In the genomic region with DNA sequence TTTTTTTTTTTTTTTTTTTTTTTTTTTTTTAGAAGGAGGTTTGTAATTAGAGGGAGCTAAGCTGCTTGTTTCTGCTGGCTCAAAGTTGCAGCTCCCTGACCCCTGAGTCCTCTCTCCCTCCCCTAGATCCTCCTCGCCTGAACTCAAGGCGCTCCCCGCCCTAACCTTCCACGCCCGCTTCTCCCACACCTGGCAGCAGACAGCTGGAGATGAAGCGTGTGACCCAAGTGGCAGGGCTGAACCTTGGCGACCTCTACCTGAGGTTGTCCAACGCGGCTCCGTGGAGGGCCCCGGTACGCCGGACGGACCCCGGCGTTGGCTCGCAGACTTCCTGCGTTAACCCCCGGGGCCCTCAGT, we compare ENCODE assay signal across 11 cellular contexts. TPM values are rescaled to one million over a fixed set of nuclear protein-coding genes. Genes with fewer than 3 reads are reported as not detected.
DNase-seq lines count a peak whose midpoint lies in the region; ATAC-seq and TF ChIP-seq lines count a peak whose summit lies in the region.
"Had no signal": no experiment of that assay in that cellular context is flagged by ENCODE, and none has a peak within 500 bp of the region (broad histone marks: within the 10 kb centered on the region; RNA-seq: fewer than 3 reads in every experiment).

No MANE protein-coding gene starts in this region.

- no peaks in the 10 kb centered on the region for H3K36me3 Mint-ChIP-seq in mesothelial cell of epicardium

- H3K4me3 ChIP-seq in esophagus (ENCODE audit: low read depth in 1 of 2, low read length in 2 of 2) (peak overlapping the region; percentile 27 to 47), upper lobe of left lung (peak overlapping the region; percentile 20 to 45 (median 36))

- peak overlapping the region; percentile 8 to 28 for H3K27ac ChIP-seq in esophagus (ENCODE audit: low read depth in 2 of 2, low read length in 1 of 2)
- H3K27ac ChIP-seq in upper lobe of left lung, result peak overlapping the region in 1 of 4 donors; percentile 42
- H3K27ac ChIP-seq: 22Rv1 had no signal

- peak; percentile 50 for DNase-seq in DMS 273 (lab: John Stamatoyannopoulos, UW; ENCODE audit: unreplicated experiment)
- DNase-seq in DMS 273 treated with DMSO at 0.1 percent for 48 hours (lab: John Stamatoyannopoulos, UW), result no peak
- DNase-seq in mesothelial cell of epicardium (ENCODE audit: low spot score in 2 of 2, unreplicated experiment in 2 of 2), result no peak
- DNase-seq in upper lobe of left lung, result no peak
- no peak for DNase-seq in activated gamma-delta T cell treated with Interleukin-2 at 50 U/mL for 16 hours
- DNase-seq in HuH-7.5 (ENCODE audit: low spot score), result no peak

- H3K4me1 Mint-ChIP-seq in mesothelial cell of epicardium, result peaks cover 30% of the 10 kb centered on the region

- H3K4me3 Mint-ChIP-seq in mesothelial cell of epicardium, result peak overlapping the region; percentile 87

- H3K27me3 ChIP-seq in esophagus (ENCODE audit: control insufficient read depth in 1 of 2, insufficient read depth in 2 of 2, low read length in 2 of 2) (peaks cover 0 to 9% of the 10 kb centered on the region in 2 donors), upper lobe of left lung (peaks cover 0 to 13% (median 6%) of the 10 kb centered on the region in 4 donors)

- no peaks in the 10 kb centered on the region for H3K9me3 Mint-ChIP-seq in mesothelial cell of epicardium

- 2 to 3% methylated on average over 19 of the region's 19 CpGs for WGBS in esophagus, 2 donors
- WGBS in upper lobe of left lung, 2 donors, result 14 to 20% methylated on average over 4 to 6 of the region's 19 CpGs

- H3K4me1 ChIP-seq in esophagus (ENCODE audit: control insufficient read depth in 2 of 2, insufficient read depth in 2 of 2, low read length in 1 of 2), result peaks cover 0 to 9% of the 10 kb centered on the region in 2 donors
- peaks cover 13 to 20% (median 14%) of the 10 kb centered on the region in 4 donors for H3K4me1 ChIP-seq in upper lobe of left lung

- ATAC-seq in upper lobe of left lung (ENCODE audit: low FRiP score in 2 of 2) (peak; percentile 3 to 11), HG03432 (IDR thresholded peaks at IDR 0.05; ENCODE audit: unreplicated experiment) (no peak)
- ATAC-seq: HCT116 had no signal

- TF ChIP-seq EP300 in upper lobe of left lung (IDR thresholded peaks at IDR 0.05), result no peak

- TF ChIP-seq POLR2A in upper lobe of left lung (IDR thresholded peaks at IDR 0.05), result no peak

- H3K9me3 ChIP-seq in esophagus (ENCODE audit: control insufficient read depth in 2 of 2, insufficient read depth in 1 of 2, low read depth in 1 of 2, low read length in 1 of 2) (no peaks in the 10 kb centered on the region), upper lobe of left lung (no peaks in the 10 kb centered on the region)

- H3K36me3 ChIP-seq in esophagus (ENCODE audit: control insufficient read depth in 2 of 2, insufficient read depth in 2 of 2, low read length in 1 of 2) (no peaks in the 10 kb centered on the region), upper lobe of left lung (no peaks in the 10 kb centered on the region)

- peak overlapping the region; percentile 77 for H3K27ac Mint-ChIP-seq in mesothelial cell of epicardium

- H3K27me3 Mint-ChIP-seq in mesothelial cell of epicardium (ENCODE audit: low read depth), result peaks cover 32% of the 10 kb centered on the region

- TF ChIP-seq CTCF in mesothelial cell of epicardium (IDR thresholded peaks at IDR 0.05; ENCODE audit: unreplicated experiment) (no peak), upper lobe of left lung (IDR thresholded peaks at IDR 0.05) (no peak)

RNA-seq across cellular contexts. Expression of gene NGF, which starts 0.8 kb away (rescaled TPM):
- polyA plus RNA-seq in esophagus, result under 1 TPM; 0.35 to 0.39 TPM
- total RNA-seq in mesothelial cell of epicardium (4.2 to 4.6 TPM (median 4.5 TPM) in 3 replicates), upper lobe of left lung (1 to 10 TPM in 3 of 6 donors, under 1 TPM in 1, not detected in 2; 0.46 to 3.0 (median 1.6) TPM)
- total RNA-seq: SK-MEL-5 had no signal
